In the genomic region with DNA sequence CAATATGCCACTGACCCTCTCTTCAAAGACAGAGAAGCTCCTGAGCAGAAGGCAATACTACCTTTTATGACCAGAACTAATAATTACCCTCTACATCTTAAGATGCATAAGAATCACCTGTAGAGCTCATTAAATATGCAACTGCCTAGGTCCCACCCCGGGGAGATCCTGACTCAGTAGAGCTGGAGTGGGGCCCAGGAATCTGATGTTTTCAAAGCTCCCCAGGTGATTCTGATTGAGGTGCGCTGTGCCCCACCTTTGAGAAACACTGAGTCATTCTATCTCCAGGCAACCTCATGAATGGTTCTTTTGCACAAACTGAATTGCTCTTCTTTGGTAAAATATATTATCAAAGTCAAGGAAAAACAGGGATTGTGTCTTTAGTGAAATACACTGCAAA, we compare ENCODE assay signal across 23 cellular contexts.
DNase-seq lines count a peak whose midpoint lies in the region; ATAC-seq and TF ChIP-seq lines count a peak whose summit lies in the region.
"Had no signal": no experiment of that assay in that cellular context is flagged by ENCODE, and none has a peak within 500 bp of the region (broad histone marks: within the 10 kb centered on the region; RNA-seq: fewer than 3 reads in every experiment).

No MANE protein-coding gene starts in this region.

- no peaks in the 10 kb centered on the region for H3K9me2 ChIP-seq in HCT116 (ENCODE audit: insufficient read depth)
- no peaks in the 10 kb centered on the region for H3K9me2 ChIP-seq in PC-9 (ENCODE audit: insufficient read depth)
- no peaks in the 10 kb centered on the region for H3K9me2 ChIP-seq in hepatocyte (replicated peaks; ENCODE audit: insufficient read depth)

- H3K9me3 ChIP-seq in HCT116 (ENCODE audit: control insufficient read depth in 1 of 2, insufficient read depth in 1 of 2, low read depth in 1 of 2, low read length in 2 of 2) (no peaks in the 10 kb centered on the region), PC-9 (ENCODE audit: insufficient read depth, low read depth) (no peaks in the 10 kb centered on the region; the same call in none of the 2 replicates), hepatocyte (ENCODE audit: low read depth) (no peaks in the 10 kb centered on the region)
- H3K9me3 ChIP-seq: thoracic aorta had no signal

- 69% methylated on average over 2 of the region's 2 CpGs for WGBS in hepatocyte (ENCODE audit: low lambda C conversion rate, missing lambda C conversion rate)

- H4K20me1 ChIP-seq in HCT116 (ENCODE audit: insufficient read depth) (no peaks in the 10 kb centered on the region), PC-9 (ENCODE audit: insufficient read depth) (no peaks in the 10 kb centered on the region), hepatocyte (ENCODE audit: insufficient read depth, poor library complexity, severe bottlenecking) (no peaks in the 10 kb centered on the region)

- peak overlapping the region; percentile 84; the same call in 1 of the 2 replicates for H3K27ac ChIP-seq in HCT116 (ENCODE audit: low read depth, low read length)
- H3K27ac ChIP-seq in PC-9: peak overlapping the region; percentile 59
- H3K27ac ChIP-seq in hepatocyte: peak overlapping the region; percentile 22
- H3K27ac ChIP-seq: dorsolateral prefrontal cortex, neural progenitor cell had no signal

- CTCF ChIA-PET in HCT116 (lab: Charles Lee) (interaction anchor here (1.5 to 1.8 kb wide), 2 partner anchors 69 to 243 kb away, joined by 3 to 6 read pairs; no protein-coding TSS in a partner anchor), PC-9 (lab: Charles Lee) (interaction anchor here (1.0 to 1.8 kb wide), 3 partner anchors 69 to 223 kb away, joined by 3 to 11 read pairs (median 4); no protein-coding TSS in a partner anchor)

- H3K4me2 ChIP-seq in HCT116 (ENCODE audit: low read length) (peak overlapping the region; percentile 63), PC-9 (peak overlapping the region; percentile 27), hepatocyte (no peak overlapping the region)
- H3K4me2 ChIP-seq: neural progenitor cell had no signal

- RAD21 ChIA-PET in HCT116 (lab: Charles Lee; ENCODE audit: low non-redundant PET in 1 of 2, low total read pairs in 2 of 2, uncharacterized antibody in 2 of 2, unreplicated experiment in 2 of 2): no interaction called here

- POLR2A ChIA-PET in HCT116 (lab: Charles Lee): no interaction called here
- POLR2A ChIA-PET in PC-9 (lab: Charles Lee; ENCODE audit: unreplicated experiment): interaction anchor here (0.5 to 2.6 kb wide), 12 partner anchors 10 to 390 kb away, joined by 3 to 60 read pairs (median 6); partner anchors contain the start of gene BMP4

- no peaks in the 10 kb centered on the region for H3K36me3 ChIP-seq in HCT116 (ENCODE audit: control insufficient read depth in 1 of 2, insufficient read depth in 2 of 2, low read length in 2 of 2)
- no peaks in the 10 kb centered on the region for H3K36me3 ChIP-seq in PC-9 (ENCODE audit: low read depth)
- no peaks in the 10 kb centered on the region for H3K36me3 ChIP-seq in hepatocyte (replicated peaks; ENCODE audit: insufficient read depth, low read depth)
- H3K36me3 ChIP-seq: neural progenitor cell, thoracic aorta had no signal

- TF ChIP-seq RAD21 in HCT116 (IDR thresholded peaks at IDR 0.05; ENCODE audit: low read depth): no peak

- no peak for TF ChIP-seq POLR2A in HCT116 (IDR thresholded peaks at IDR 0.05; ENCODE audit: borderline replicate concordance, extremely low read depth, insufficient read depth, insufficient read length)

- H2AFZ ChIP-seq in HCT116 (ENCODE audit: low read depth, low read length, poor library complexity, severe bottlenecking) (peak overlapping the region; percentile 8), PC-9 (no peak overlapping the region), hepatocyte (no peak overlapping the region)
- H2AFZ ChIP-seq: neural progenitor cell had no signal

- peak; percentile 71 for DNase-seq in HCT116 (ENCODE audit: low read depth, low spot score)
- DNase-seq in PC-9: peak; percentile 85
- DNase-seq in hepatocyte (ENCODE audit: low spot score): peak; percentile 28
- peak; percentile 61 for DNase-seq in renal cortical epithelial cell (ENCODE audit: low read depth)
- no peak for DNase-seq in NOMO-1 treated with DMSO at 0.1 percent for 48 hours (lab: John Stamatoyannopoulos, UW; ENCODE audit: unreplicated experiment)
- DNase-seq in pons (ENCODE audit: low spot score): no peak
- DNase-seq: activated CD4-positive, alpha-beta T cell treated with anti-CD3 and anti-CD28 coated beads for 36 hours; activated naive CD8-positive, alpha-beta T cell treated with anti-CD3 and anti-CD28 coated beads, Interleukin-2, amount 50 U/mL, for 24 hours; activated T-cell treated with anti-CD3 and anti-CD28 coated beads, Interleukin-2, amount 50 U/mL, for 1 hour; CD8-positive, alpha-beta T cell; cerebellar nuclear complex; dorsolateral prefrontal cortex; islet precursor cell; KBM-7; NCI-H1417; NCI-H2081 treated with DMSO at 0.1 percent for 48 hours; NCI-H82; SHP77; stimulated activated CD4-positive, alpha-beta T cell treated with anti-CD3 and anti-CD28 coated beads, Interleukin-15, amount 100 ng/mL, for 24 hours; stimulated activated naive CD4-positive, alpha-beta T cell treated with Interleukin-2 at 50 U/mL for 16 hours had no signal

- intact Hi-C loops in HCT116 (cut with micrococcal nuclease) (loop anchor here (2.0 kb wide), 1 partner anchor 63 kb away; no protein-coding TSS in a partner anchor), PC-9 (cut with micrococcal nuclease; ENCODE audit: unreplicated experiment) (loop anchor here (1.0 to 10.0 kb wide), 11 partner anchors 105 to 651 kb away; partner anchors contain the start of gene BMP4)

- H3K79me2 ChIP-seq in HCT116 (ENCODE audit: insufficient read depth, low read length): no peaks in the 10 kb centered on the region
- no peaks in the 10 kb centered on the region for H3K79me2 ChIP-seq in PC-9 (ENCODE audit: low read depth)
- H3K79me2 ChIP-seq in hepatocyte: no peaks in the 10 kb centered on the region

- H3F3A ChIP-seq in PC-9 (ENCODE audit: insufficient read depth, low read depth): peaks cover 29% of the 10 kb centered on the region

- peak overlapping the region; percentile 0; the same call in 1 of the 2 replicates for H3K9ac ChIP-seq in HCT116 (ENCODE audit: low read length)
- H3K9ac ChIP-seq: neural progenitor cell had no signal

- TF ChIP-seq CTCF in HCT116 (IDR thresholded peaks at IDR 0.05 in 2 of 3, conservative IDR thresholded peaks at IDR 0.05 in 1 of 3; ENCODE audit: borderline replicate concordance in 1 of 3, insufficient read depth in 1 of 3, low read depth in 2 of 3, low read length in 2 of 3) (no peak), PC-9 (conservative IDR thresholded peaks at IDR 0.05) (no peak), hepatocyte (IDR thresholded peaks at IDR 0.05; ENCODE audit: poor library complexity) (no peak)

- H3K27me3 ChIP-seq in HCT116 (ENCODE audit: insufficient read depth, low read length) (no peaks in the 10 kb centered on the region), PC-9 (ENCODE audit: insufficient read depth, low read depth) (no peaks in the 10 kb centered on the region), hepatocyte (no peaks in the 10 kb centered on the region)
- H3K27me3 ChIP-seq: dorsolateral prefrontal cortex, neural progenitor cell had no signal

- no TSS peak for BruUV-seq in HCT116 (replicated peaks; lab: Mats Ljungman, UMichigan)
- no TSS peak for BruUV-seq in PC-9 (replicated peaks; lab: Mats Ljungman, UMichigan)

- H3K4me1 ChIP-seq in HCT116 (ENCODE audit: control insufficient read depth in 1 of 2, insufficient read depth in 2 of 2, low read length in 2 of 2) (peaks cover 66 to 75% of the 10 kb centered on the region in 2 experiments), PC-9 (replicated peaks; ENCODE audit: insufficient read depth) (peaks cover 57% of the 10 kb centered on the region), hepatocyte (ENCODE audit: insufficient read depth) (peaks cover 7% of the 10 kb centered on the region)
- H3K4me1 ChIP-seq: neural progenitor cell had no signal

- ATAC-seq in HCT116 (peak; percentile 77), HG03342 (IDR thresholded peaks at IDR 0.05; ENCODE audit: unreplicated experiment) (no peak)
- ATAC-seq: activated CD4-positive, alpha-beta T cell treated with anti-CD3 and anti-CD28 coated beads for 36 hours; activated naive CD8-positive, alpha-beta T cell treated with anti-CD3 and anti-CD28 coated beads, Interleukin-2, amount 50 U/mL, for 24 hours; CD8-positive, alpha-beta T cell had no signal

- H3K4me3 ChIP-seq in HCT116 (replicated peaks in 1 of 2; ENCODE audit: low read depth in 1 of 2, low read length in 2 of 2) (peak overlapping the region in 1 of 2 experiments; percentile 14; a peak in 1 of 4 replicates), PC-9 (no peak overlapping the region; the same call in 1 of the 2 replicates), hepatocyte (no peak overlapping the region)
- H3K4me3 ChIP-seq: dorsolateral prefrontal cortex, neural progenitor cell, thoracic aorta had no signal

TF ChIP-seq in HCT116, 20 proteins besides CTCF, POLR2A, EP300 and RAD21 (continues in another document):
- no peak for TF ChIP-seq EZH2phosphoT487 (IDR thresholded peaks at IDR 0.05; ENCODE audit: borderline replicate concordance)
- TF ChIP-seq, protein P1, sequence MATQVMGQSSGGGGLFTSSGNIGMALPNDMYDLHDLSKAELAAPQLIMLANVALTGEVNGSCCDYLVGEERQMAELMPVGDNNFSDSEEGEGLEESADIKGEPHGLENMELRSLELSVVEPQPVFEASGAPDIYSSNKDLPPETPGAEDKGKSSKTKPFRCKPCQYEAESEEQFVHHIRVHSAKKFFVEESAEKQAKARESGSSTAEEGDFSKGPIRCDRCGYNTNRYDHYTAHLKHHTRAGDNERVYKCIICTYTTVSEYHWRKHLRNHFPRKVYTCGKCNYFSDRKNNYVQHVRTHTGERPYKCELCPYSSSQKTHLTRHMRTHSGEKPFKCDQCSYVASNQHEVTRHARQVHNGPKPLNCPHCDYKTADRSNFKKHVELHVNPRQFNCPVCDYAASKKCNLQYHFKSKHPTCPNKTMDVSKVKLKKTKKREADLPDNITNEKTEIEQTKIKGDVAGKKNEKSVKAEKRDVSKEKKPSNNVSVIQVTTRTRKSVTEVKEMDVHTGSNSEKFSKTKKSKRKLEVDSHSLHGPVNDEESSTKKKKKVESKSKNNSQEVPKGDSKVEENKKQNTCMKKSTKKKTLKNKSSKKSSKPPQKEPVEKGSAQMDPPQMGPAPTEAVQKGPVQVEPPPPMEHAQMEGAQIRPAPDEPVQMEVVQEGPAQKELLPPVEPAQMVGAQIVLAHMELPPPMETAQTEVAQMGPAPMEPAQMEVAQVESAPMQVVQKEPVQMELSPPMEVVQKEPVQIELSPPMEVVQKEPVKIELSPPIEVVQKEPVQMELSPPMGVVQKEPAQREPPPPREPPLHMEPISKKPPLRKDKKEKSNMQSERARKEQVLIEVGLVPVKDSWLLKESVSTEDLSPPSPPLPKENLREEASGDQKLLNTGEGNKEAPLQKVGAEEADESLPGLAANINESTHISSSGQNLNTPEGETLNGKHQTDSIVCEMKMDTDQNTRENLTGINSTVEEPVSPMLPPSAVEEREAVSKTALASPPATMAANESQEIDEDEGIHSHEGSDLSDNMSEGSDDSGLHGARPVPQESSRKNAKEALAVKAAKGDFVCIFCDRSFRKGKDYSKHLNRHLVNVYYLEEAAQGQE (IDR thresholded peaks at IDR 0.05; ENCODE audit: low read depth): no peak
- peak; percentile 65 for TF ChIP-seq JUND (IDR thresholded peaks at IDR 0.05)
- TF ChIP-seq CBX3 (IDR thresholded peaks at IDR 0.05; ENCODE audit: low read depth): 0 out of 2 replicates have a peak, but pooled peaks have one; percentile 22
- no peak for TF ChIP-seq EZH2 (IDR thresholded peaks at IDR 0.05)

Comparison
In these comparisons a context has a peak if more than half of its experiments do, and no peak if none do; other contexts are left out.
1. DNase-seq: peak in HCT116 (single experiment), PC-9 (2 of 2), hepatocyte (single experiment) and renal cortical epithelial cell (single experiment); none in NOMO-1 treated with DMSO at 0.1 percent for 48 hours (single experiment) and pons (single experiment).
2. H3K27ac ChIP-seq: peak in every context shown above with its lines; median percentile 84 in HCT116; 59 in PC-9; 22 in hepatocyte.